ENCODE assay signal across 14 cellular contexts in genomic region chr9:114735732-114736131, GRCh38. TPM values are rescaled to one million over a fixed set of nuclear protein-coding genes. Genes with fewer than 3 reads are reported as not detected.
DNase-seq lines count a peak whose midpoint lies in the region; ATAC-seq, FAIRE-seq and TF ChIP-seq lines count a peak whose summit lies in the region.
"Had no signal": no experiment of that assay in that cellular context is flagged by ENCODE, and none has a peak within 500 bp of the region (broad histone marks: within the 10 kb centered on the region; RNA-seq: fewer than 3 reads in every experiment).

No MANE protein-coding gene starts in this region.

- CTCF ChIA-PET in CD4-positive, alpha-beta T cell (lab: Charles Lee), result interaction anchor here (1.2 to 1.7 kb wide), 4 partner anchors 10 to 279 kb away, joined by 3 to 6 read pairs (median 3); no protein-coding TSS in a partner anchor
- CTCF ChIA-PET in OCI-LY7 (lab: Charles Lee; ENCODE audit: unreplicated experiment), result interaction anchor here (1.0 kb wide), 1 partner anchor 171 kb away, joined by 3 read pairs; no protein-coding TSS in a partner anchor

- peak overlapping the region; percentile 3 for H3K4me3 Mint-ChIP-seq in CD4-positive, alpha-beta T cell
- no peak overlapping the region for H3K4me3 Mint-ChIP-seq in activated T-helper 2 cell treated with anti-CD3 and anti-CD28 coated beads, Interferon-gamma antibody, Interleukin-2, Interleukin-4, amounts not matched to agents 10 μg/mL and 5 μg/mL and 100 μg/mL, durations not matched to agents 14 hours and 24 hours and 36 hours (ENCODE audit: low read depth)
- H3K4me3 Mint-ChIP-seq: neural crest cell had no signal

- no peak overlapping the region for H3K27ac ChIP-seq in CD4-positive, alpha-beta T cell (ENCODE audit: low read depth, low read length)
- H3K27ac ChIP-seq in OCI-LY7 (ENCODE audit: low read depth, low read length, poor library complexity, severe bottlenecking), result no peak overlapping the region
- H3K27ac ChIP-seq: body of pancreas, hepatocyte, sigmoid colon had no signal

- no peak overlapping the region for H2AFZ ChIP-seq in OCI-LY7 (ENCODE audit: low read length)
- H2AFZ ChIP-seq: hepatocyte had no signal

- TF ChIP-seq CTCF in CD4-positive, alpha-beta T cell (IDR thresholded peaks at IDR 0.05), result no peak
- no peak for TF ChIP-seq CTCF in foreskin fibroblast (IDR thresholded peaks at IDR 0.05; ENCODE audit: low read depth, low read length)
- no peak for TF ChIP-seq CTCF in OCI-LY7 (conservative IDR thresholded peaks at IDR 0.05; ENCODE audit: low read length)

- no peaks in the 10 kb centered on the region for H3K27me3 Mint-ChIP-seq in CD4-positive, alpha-beta T cell
- H3K27me3 Mint-ChIP-seq in activated T-helper 2 cell treated with anti-CD3 and anti-CD28 coated beads, Interferon-gamma antibody, Interleukin-2, Interleukin-4, amounts not matched to agents 10 μg/mL and 5 μg/mL and 100 μg/mL, durations not matched to agents 14 hours and 24 hours and 36 hours (ENCODE audit: low read depth), result no peaks in the 10 kb centered on the region

- no peaks in the 10 kb centered on the region for H3K27me3 ChIP-seq in CD4-positive, alpha-beta T cell (ENCODE audit: control insufficient read depth, insufficient read depth, low read length)
- H3K27me3 ChIP-seq: body of pancreas, hepatocyte, sigmoid colon had no signal

- no peak for ATAC-seq in CD4-positive, alpha-beta T cell (ENCODE audit: poor library complexity)
- ATAC-seq: body of pancreas, left ventricle myocardium superior had no signal

- no peaks in the 10 kb centered on the region for H4K20me1 ChIP-seq in OCI-LY7 (ENCODE audit: insufficient read depth, low read length)

- no peaks in the 10 kb centered on the region for H3K36me3 ChIP-seq in OCI-LY7 (ENCODE audit: insufficient read depth, low read length)
- H3K36me3 ChIP-seq: sigmoid colon had no signal

- POLR2A ChIA-PET in CD4-positive, alpha-beta T cell (lab: Charles Lee), result interaction anchor here (1.0 to 2.4 kb wide), 5 partner anchors 50 to 195 kb away, joined by 3 to 8 read pairs (median 5); partner anchors contain the start of gene TNFSF8
- POLR2A ChIA-PET in OCI-LY7 (lab: Charles Lee), result interaction anchor here (0.5 to 1.1 kb wide), 5 partner anchors 11 to 276 kb away, joined by 3 to 5 read pairs (median 4); no protein-coding TSS in a partner anchor

- no peak for DNase-seq in CD4-positive, alpha-beta T cell
- DNase-seq in H54 (ENCODE audit: insufficient read length, low spot score), result no peak
- no peak for DNase-seq in activated T-helper 2 cell treated with anti-CD3 and anti-CD28 coated beads, Interferon-gamma antibody, Interleukin-2, Interleukin-4, amounts not matched to agents 10 μg/mL and 5 μg/mL and 100 μg/mL, durations not matched to agents 14 hours and 24 hours and 36 hours (ENCODE audit: low spot score)
- DNase-seq in foreskin fibroblast, result peak; percentile 60 to 73
- DNase-seq in HTR-8/SVneo (ENCODE audit: insufficient read length, low spot score), result no peak
- DNase-seq in NCI-H748 treated with DMSO at 0.1 percent for 48 hours (lab: John Stamatoyannopoulos, UW), result no peak
- DNase-seq in OCI-LY7 (ENCODE audit: low spot score), result no peak
- DNase-seq: activated CD8-positive, alpha-beta memory T cell treated with anti-CD3 and anti-CD28 coated beads, Interleukin-2, amount 50 U/mL, for 4 hours; body of pancreas; left ventricle myocardium superior; sigmoid colon had no signal

- no peak overlapping the region for H3K4me2 ChIP-seq in OCI-LY7 (ENCODE audit: low read length)
- H3K4me2 ChIP-seq: hepatocyte had no signal

- FAIRE-seq in H54 (lab: Jason Lieb, UNC) (peak; percentile 30), HTR-8/SVneo (lab: Jason Lieb, UNC) (no peak)

- H3K4me1 ChIP-seq in OCI-LY7 (ENCODE audit: insufficient read depth, low read length, poor library complexity, severe bottlenecking), result no peaks in the 10 kb centered on the region
- H3K4me1 ChIP-seq: body of pancreas, sigmoid colon had no signal

- no peaks in the 10 kb centered on the region for H3K36me3 Mint-ChIP-seq in CD4-positive, alpha-beta T cell (ENCODE audit: low read depth)
- H3K36me3 Mint-ChIP-seq in activated T-helper 2 cell treated with anti-CD3 and anti-CD28 coated beads, Interferon-gamma antibody, Interleukin-2, Interleukin-4, amounts not matched to agents 10 μg/mL and 5 μg/mL and 100 μg/mL, durations not matched to agents 14 hours and 24 hours and 36 hours (ENCODE audit: low read depth), result peaks cover 34% of the 10 kb centered on the region

- H3K4me3 ChIP-seq in foreskin fibroblast (ENCODE audit: low read depth in 1 of 2, low read length in 2 of 2), result no peak overlapping the region
- H3K4me3 ChIP-seq in OCI-LY7 (ENCODE audit: low read depth, low read length, poor library complexity, severe bottlenecking), result no peak overlapping the region
- H3K4me3 ChIP-seq: body of pancreas, hepatocyte, sigmoid colon had no signal

- H3K4me1 Mint-ChIP-seq in CD4-positive, alpha-beta T cell (ENCODE audit: low read depth), result peaks cover 39% of the 10 kb centered on the region
- peaks cover 55% of the 10 kb centered on the region for H3K4me1 Mint-ChIP-seq in activated T-helper 2 cell treated with anti-CD3 and anti-CD28 coated beads, Interferon-gamma antibody, Interleukin-2, Interleukin-4, amounts not matched to agents 10 μg/mL and 5 μg/mL and 100 μg/mL, durations not matched to agents 14 hours and 24 hours and 36 hours (ENCODE audit: low read depth)
- H3K4me1 Mint-ChIP-seq: neural crest cell had no signal

- no peaks in the 10 kb centered on the region for H3K9me3 ChIP-seq in CD4-positive, alpha-beta T cell (ENCODE audit: control insufficient read depth, low read length)
- no peaks in the 10 kb centered on the region for H3K9me3 ChIP-seq in OCI-LY7 (ENCODE audit: low read length)
- H3K9me3 ChIP-seq: body of pancreas, sigmoid colon had no signal

- H3K79me2 ChIP-seq in OCI-LY7 (ENCODE audit: insufficient read depth, low read depth, low read length), result no peaks in the 10 kb centered on the region
- H3K79me2 ChIP-seq: hepatocyte had no signal

- H3K9me3 Mint-ChIP-seq in CD4-positive, alpha-beta T cell, result no peaks in the 10 kb centered on the region
- H3K9me3 Mint-ChIP-seq in activated T-helper 2 cell treated with anti-CD3 and anti-CD28 coated beads, Interferon-gamma antibody, Interleukin-2, Interleukin-4, amounts not matched to agents 10 μg/mL and 5 μg/mL and 100 μg/mL, durations not matched to agents 14 hours and 24 hours and 36 hours, result no peaks in the 10 kb centered on the region
- H3K9me3 Mint-ChIP-seq: neural crest cell had no signal

- TF ChIP-seq POLR2A in H54 (IDR thresholded peaks at IDR 0.05; ENCODE audit: low read depth, low read length), result no peak

- no TSS peak for BruUV-seq in OCI-LY7 (replicated peaks; lab: Mats Ljungman, UMichigan)

- H3K9me2 ChIP-seq in OCI-LY7 (ENCODE audit: insufficient read depth, low read length), result no peaks in the 10 kb centered on the region

- peak overlapping the region; percentile 85 for H3K27ac Mint-ChIP-seq in CD4-positive, alpha-beta T cell
- peak overlapping the region; percentile 9 for H3K27ac Mint-ChIP-seq in activated T-helper 2 cell treated with anti-CD3 and anti-CD28 coated beads, Interferon-gamma antibody, Interleukin-2, Interleukin-4, amounts not matched to agents 10 μg/mL and 5 μg/mL and 100 μg/mL, durations not matched to agents 14 hours and 24 hours and 36 hours

- intact Hi-C loops in CD4-positive, alpha-beta T cell (cut with DNase I, micrococcal nuclease), result loop anchor here in 1 of 2 experiments (5.0 kb wide), 1 partner anchor 192 kb away; no protein-coding TSS in a partner anchor
- intact Hi-C loops in activated T-helper 2 cell treated with anti-CD3 and anti-CD28 coated beads, Interferon-gamma antibody, Interleukin-2, Interleukin-4, amounts not matched to agents 10 μg/mL and 5 μg/mL and 100 μg/mL, durations not matched to agents 14 hours and 24 hours and 36 hours (cut with micrococcal nuclease), result no loop called here
- intact Hi-C loops in OCI-LY7 (cut with micrococcal nuclease; ENCODE audit: unreplicated experiment), result loop anchor here (5.0 kb wide), 2 partner anchors 328 to 787 kb away; no protein-coding TSS in a partner anchor

RNA-seq across cellular contexts. Expression of gene TEX48, which starts 53.7 kb away (rescaled TPM):
- total RNA-seq in CD4-positive, alpha-beta T cell, result not detected
- total RNA-seq in activated T-helper 2 cell treated with anti-CD3 and anti-CD28 coated beads, Interferon-gamma antibody, Interleukin-2, Interleukin-4, amounts not matched to agents 10 μg/mL and 5 μg/mL and 100 μg/mL, durations not matched to agents 14 hours and 24 hours and 36 hours, result 0.41 and 0.68 TPM in 2 replicates
- not detected in 2 replicates for total RNA-seq in OCI-LY7 (2014; rRNA removed; shearing (Covaris generic))
- not detected in 2 replicates for total RNA-seq in OCI-LY7 (2022)
- total RNA-seq: body of pancreas, hepatocyte, left ventricle myocardium superior, neural crest cell, sigmoid colon, subcutaneous adipose tissue had no signal

Comparison
In these comparisons a context has a peak if more than half of its experiments do, and no peak if none do; other contexts are left out.
1. DNase-seq: peak in foreskin fibroblast (2 of 2); none in CD4-positive, alpha-beta T cell (0 of 10), H54 (single experiment), activated T-helper 2 cell treated with anti-CD3 and anti-CD28 coated beads, Interferon-gamma antibody, Interleukin-2, Interleukin-4, amounts not matched to agents 10 μg/mL and 5 μg/mL and 100 μg/mL, durations not matched to agents 14 hours and 24 hours and 36 hours (single experiment), HTR-8/SVneo (single experiment), NCI-H748 treated with DMSO at 0.1 percent for 48 hours (single experiment) and OCI-LY7 (single experiment).